In genomic region chr13:46675016-46675415, GRCh38 we compare ENCODE assay signal across 2 cellular contexts.
TF ChIP-seq lines count a peak whose summit lies in the region.

No MANE protein-coding gene starts in this region.

TF ChIP-seq in liver, 16 proteins besides CTCF, POLR2A, EP300 and RAD21 (continued from another document):
- TF ChIP-seq, protein P1, sequence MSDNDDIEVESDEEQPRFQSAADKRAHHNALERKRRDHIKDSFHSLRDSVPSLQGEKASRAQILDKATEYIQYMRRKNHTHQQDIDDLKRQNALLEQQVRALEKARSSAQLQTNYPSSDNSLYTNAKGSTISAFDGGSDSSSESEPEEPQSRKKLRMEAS (IDR thresholded peaks at IDR 0.05), result no peak
- TF ChIP-seq SP1 (IDR thresholded peaks at IDR 0.05) (no peak), GABPA (IDR thresholded peaks at IDR 0.05 in 1 of 2, conservative IDR thresholded peaks at IDR 0.05 in 1 of 2) (no peak)
- TF ChIP-seq, protein P2, sequence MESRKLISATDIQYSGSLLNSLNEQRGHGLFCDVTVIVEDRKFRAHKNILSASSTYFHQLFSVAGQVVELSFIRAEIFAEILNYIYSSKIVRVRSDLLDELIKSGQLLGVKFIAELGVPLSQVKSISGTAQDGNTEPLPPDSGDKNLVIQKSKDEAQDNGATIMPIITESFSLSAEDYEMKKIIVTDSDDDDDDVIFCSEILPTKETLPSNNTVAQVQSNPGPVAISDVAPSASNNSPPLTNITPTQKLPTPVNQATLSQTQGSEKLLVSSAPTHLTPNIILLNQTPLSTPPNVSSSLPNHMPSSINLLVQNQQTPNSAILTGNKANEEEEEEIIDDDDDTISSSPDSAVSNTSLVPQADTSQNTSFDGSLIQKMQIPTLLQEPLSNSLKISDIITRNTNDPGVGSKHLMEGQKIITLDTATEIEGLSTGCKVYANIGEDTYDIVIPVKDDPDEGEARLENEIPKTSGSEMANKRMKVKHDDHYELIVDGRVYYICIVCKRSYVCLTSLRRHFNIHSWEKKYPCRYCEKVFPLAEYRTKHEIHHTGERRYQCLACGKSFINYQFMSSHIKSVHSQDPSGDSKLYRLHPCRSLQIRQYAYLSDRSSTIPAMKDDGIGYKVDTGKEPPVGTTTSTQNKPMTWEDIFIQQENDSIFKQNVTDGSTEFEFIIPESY (IDR thresholded peaks at IDR 0.05), result no peak
- TF ChIP-seq, protein P3, sequence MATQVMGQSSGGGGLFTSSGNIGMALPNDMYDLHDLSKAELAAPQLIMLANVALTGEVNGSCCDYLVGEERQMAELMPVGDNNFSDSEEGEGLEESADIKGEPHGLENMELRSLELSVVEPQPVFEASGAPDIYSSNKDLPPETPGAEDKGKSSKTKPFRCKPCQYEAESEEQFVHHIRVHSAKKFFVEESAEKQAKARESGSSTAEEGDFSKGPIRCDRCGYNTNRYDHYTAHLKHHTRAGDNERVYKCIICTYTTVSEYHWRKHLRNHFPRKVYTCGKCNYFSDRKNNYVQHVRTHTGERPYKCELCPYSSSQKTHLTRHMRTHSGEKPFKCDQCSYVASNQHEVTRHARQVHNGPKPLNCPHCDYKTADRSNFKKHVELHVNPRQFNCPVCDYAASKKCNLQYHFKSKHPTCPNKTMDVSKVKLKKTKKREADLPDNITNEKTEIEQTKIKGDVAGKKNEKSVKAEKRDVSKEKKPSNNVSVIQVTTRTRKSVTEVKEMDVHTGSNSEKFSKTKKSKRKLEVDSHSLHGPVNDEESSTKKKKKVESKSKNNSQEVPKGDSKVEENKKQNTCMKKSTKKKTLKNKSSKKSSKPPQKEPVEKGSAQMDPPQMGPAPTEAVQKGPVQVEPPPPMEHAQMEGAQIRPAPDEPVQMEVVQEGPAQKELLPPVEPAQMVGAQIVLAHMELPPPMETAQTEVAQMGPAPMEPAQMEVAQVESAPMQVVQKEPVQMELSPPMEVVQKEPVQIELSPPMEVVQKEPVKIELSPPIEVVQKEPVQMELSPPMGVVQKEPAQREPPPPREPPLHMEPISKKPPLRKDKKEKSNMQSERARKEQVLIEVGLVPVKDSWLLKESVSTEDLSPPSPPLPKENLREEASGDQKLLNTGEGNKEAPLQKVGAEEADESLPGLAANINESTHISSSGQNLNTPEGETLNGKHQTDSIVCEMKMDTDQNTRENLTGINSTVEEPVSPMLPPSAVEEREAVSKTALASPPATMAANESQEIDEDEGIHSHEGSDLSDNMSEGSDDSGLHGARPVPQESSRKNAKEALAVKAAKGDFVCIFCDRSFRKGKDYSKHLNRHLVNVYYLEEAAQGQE (IDR thresholded peaks at IDR 0.05), result no peak
TF ChIP-seq in liver: peak in this region for 0.

TF ChIP-seq in HepG2, 621 proteins besides CTCF, POLR2A, EP300 and RAD21 (continued from another document):
- TF ChIP-seq, protein P4, sequence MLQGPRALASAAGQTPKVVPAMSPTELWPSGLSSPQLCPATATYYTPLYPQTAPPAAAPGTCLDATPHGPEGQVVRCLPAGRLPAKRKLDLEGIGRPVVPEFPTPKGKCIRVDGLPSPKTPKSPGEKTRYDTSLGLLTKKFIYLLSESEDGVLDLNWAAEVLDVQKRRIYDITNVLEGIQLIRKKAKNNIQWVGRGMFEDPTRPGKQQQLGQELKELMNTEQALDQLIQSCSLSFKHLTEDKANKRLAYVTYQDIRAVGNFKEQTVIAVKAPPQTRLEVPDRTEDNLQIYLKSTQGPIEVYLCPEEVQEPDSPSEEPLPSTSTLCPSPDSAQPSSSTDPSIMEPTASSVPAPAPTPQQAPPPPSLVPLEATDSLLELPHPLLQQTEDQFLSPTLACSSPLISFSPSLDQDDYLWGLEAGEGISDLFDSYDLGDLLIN (CRISPR knock-in tag; IDR thresholded peaks at IDR 0.05; ENCODE audit: borderline replicate concordance), result no peak
